ENCODE assay signal across 1 cellular context in the genomic region with DNA sequence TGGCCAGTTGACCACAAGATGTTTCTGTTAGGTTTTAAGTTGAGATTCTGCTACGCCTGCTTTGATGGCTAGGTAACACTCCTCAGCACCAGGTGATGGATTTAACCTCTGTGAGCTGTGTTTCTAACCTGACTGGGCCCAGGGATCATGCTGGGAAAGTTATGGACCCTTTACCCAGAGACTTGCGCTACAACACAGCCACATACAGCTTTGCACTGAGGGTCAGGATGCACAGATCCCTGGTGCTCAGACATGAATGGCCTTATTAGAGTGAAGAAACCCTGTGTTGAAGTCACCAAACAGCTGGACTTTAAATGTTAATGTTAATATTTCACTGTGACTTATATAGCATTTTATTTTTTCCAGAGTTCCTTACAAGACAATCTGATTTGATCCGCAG.
TF ChIP-seq lines count a peak whose summit lies in the region.

No MANE protein-coding gene starts in this region.

TF ChIP-seq in GM23338, 12 proteins besides CTCF, POLR2A, EP300 and RAD21:
- TF ChIP-seq, protein P1, sequence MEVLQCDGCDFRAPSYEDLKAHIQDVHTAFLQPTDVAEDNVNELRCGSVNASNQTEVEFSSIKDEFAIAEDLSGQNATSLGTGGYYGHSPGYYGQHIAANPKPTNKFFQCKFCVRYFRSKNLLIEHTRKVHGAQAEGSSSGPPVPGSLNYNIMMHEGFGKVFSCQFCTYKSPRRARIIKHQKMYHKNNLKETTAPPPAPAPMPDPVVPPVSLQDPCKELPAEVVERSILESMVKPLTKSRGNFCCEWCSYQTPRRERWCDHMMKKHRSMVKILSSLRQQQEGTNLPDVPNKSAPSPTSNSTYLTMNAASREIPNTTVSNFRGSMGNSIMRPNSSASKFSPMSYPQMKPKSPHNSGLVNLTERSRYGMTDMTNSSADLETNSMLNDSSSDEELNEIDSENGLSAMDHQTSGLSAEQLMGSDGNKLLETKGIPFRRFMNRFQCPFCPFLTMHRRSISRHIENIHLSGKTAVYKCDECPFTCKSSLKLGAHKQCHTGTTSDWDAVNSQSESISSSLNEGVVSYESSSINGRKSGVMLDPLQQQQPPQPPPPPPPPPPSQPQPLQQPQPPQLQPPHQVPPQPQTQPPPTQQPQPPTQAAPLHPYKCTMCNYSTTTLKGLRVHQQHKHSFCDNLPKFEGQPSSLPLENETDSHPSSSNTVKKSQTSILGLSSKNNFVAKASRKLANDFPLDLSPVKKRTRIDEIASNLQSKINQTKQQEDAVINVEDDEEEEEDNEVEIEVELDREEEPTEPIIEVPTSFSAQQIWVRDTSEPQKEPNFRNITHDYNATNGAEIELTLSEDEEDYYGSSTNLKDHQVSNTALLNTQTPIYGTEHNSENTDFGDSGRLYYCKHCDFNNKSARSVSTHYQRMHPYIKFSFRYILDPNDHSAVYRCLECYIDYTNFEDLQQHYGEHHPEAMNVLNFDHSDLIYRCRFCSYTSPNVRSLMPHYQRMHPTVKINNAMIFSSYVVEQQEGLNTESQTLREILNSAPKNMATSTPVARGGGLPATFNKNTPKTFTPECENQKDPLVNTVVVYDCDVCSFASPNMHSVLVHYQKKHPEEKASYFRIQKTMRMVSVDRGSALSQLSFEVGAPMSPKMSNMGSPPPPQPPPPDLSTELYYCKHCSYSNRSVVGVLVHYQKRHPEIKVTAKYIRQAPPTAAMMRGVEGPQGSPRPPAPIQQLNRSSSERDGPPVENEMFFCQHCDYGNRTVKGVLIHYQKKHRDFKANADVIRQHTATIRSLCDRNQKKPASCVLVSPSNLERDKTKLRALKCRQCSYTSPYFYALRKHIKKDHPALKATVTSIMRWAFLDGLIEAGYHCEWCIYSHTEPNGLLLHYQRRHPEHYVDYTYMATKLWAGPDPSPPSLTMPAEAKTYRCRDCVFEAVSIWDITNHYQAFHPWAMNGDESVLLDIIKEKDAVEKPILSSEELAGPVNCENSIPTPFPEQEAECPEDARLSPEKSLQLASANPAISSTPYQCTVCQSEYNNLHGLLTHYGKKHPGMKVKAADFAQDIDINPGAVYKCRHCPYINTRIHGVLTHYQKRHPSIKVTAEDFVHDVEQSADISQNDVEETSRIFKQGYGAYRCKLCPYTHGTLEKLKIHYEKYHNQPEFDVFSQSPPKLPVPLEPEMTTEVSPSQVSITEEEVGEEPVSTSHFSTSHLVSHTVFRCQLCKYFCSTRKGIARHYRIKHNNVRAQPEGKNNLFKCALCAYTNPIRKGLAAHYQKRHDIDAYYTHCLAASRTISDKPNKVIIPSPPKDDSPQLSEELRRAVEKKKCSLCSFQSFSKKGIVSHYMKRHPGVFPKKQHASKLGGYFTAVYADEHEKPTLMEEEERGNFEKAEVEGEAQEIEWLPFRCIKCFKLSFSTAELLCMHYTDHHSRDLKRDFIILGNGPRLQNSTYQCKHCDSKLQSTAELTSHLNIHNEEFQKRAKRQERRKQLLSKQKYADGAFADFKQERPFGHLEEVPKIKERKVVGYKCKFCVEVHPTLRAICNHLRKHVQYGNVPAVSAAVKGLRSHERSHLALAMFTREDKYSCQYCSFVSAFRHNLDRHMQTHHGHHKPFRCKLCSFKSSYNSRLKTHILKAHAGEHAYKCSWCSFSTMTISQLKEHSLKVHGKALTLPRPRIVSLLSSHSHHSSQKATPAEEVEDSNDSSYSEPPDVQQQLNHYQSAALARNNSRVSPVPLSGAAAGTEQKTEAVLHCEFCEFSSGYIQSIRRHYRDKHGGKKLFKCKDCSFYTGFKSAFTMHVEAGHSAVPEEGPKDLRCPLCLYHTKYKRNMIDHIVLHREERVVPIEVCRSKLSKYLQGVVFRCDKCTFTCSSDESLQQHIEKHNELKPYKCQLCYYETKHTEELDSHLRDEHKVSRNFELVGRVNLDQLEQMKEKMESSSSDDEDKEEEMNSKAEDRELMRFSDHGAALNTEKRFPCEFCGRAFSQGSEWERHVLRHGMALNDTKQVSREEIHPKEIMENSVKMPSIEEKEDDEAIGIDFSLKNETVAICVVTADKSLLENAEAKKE (CRISPR knock-in tag; IDR thresholded peaks at IDR 0.05) = no peak
- TF ChIP-seq ZNF331 (CRISPR knock-in tag; IDR thresholded peaks at IDR 0.05; ENCODE audit: low read depth) (no peak), POLR2AphosphoS5 (IDR thresholded peaks at IDR 0.05; ENCODE audit: low read depth) (no peak), CREB1 (CRISPR knock-in tag; IDR thresholded peaks at IDR 0.05; ENCODE audit: low read depth) (no peak), STAT1 (IDR thresholded peaks at IDR 0.05; ENCODE audit: unreplicated experiment) (no peak), JUNB (IDR thresholded peaks at IDR 0.05; ENCODE audit: unreplicated experiment) (no peak), EZH2phosphoT487 (IDR thresholded peaks at IDR 0.05; ENCODE audit: unreplicated experiment) (no peak), EZH2 (IDR thresholded peaks at IDR 0.05; ENCODE audit: low read depth, unreplicated experiment) (no peak), ZNF114 (CRISPR knock-in tag; IDR thresholded peaks at IDR 0.05) (no peak), NANOG (IDR thresholded peaks at IDR 0.05; ENCODE audit: borderline replicate concordance) (no peak)
- TF ChIP-seq, protein P2, sequence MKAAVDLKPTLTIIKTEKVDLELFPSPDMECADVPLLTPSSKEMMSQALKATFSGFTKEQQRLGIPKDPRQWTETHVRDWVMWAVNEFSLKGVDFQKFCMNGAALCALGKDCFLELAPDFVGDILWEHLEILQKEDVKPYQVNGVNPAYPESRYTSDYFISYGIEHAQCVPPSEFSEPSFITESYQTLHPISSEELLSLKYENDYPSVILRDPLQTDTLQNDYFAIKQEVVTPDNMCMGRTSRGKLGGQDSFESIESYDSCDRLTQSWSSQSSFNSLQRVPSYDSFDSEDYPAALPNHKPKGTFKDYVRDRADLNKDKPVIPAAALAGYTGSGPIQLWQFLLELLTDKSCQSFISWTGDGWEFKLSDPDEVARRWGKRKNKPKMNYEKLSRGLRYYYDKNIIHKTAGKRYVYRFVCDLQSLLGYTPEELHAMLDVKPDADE (IDR thresholded peaks at IDR 0.05) = no peak
- TF ChIP-seq, protein P3, sequence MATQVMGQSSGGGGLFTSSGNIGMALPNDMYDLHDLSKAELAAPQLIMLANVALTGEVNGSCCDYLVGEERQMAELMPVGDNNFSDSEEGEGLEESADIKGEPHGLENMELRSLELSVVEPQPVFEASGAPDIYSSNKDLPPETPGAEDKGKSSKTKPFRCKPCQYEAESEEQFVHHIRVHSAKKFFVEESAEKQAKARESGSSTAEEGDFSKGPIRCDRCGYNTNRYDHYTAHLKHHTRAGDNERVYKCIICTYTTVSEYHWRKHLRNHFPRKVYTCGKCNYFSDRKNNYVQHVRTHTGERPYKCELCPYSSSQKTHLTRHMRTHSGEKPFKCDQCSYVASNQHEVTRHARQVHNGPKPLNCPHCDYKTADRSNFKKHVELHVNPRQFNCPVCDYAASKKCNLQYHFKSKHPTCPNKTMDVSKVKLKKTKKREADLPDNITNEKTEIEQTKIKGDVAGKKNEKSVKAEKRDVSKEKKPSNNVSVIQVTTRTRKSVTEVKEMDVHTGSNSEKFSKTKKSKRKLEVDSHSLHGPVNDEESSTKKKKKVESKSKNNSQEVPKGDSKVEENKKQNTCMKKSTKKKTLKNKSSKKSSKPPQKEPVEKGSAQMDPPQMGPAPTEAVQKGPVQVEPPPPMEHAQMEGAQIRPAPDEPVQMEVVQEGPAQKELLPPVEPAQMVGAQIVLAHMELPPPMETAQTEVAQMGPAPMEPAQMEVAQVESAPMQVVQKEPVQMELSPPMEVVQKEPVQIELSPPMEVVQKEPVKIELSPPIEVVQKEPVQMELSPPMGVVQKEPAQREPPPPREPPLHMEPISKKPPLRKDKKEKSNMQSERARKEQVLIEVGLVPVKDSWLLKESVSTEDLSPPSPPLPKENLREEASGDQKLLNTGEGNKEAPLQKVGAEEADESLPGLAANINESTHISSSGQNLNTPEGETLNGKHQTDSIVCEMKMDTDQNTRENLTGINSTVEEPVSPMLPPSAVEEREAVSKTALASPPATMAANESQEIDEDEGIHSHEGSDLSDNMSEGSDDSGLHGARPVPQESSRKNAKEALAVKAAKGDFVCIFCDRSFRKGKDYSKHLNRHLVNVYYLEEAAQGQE (IDR thresholded peaks at IDR 0.05; ENCODE audit: unreplicated experiment) = no peak
